Comparison of ENCODE assay signal across 15 cellular contexts in the genomic region with DNA sequence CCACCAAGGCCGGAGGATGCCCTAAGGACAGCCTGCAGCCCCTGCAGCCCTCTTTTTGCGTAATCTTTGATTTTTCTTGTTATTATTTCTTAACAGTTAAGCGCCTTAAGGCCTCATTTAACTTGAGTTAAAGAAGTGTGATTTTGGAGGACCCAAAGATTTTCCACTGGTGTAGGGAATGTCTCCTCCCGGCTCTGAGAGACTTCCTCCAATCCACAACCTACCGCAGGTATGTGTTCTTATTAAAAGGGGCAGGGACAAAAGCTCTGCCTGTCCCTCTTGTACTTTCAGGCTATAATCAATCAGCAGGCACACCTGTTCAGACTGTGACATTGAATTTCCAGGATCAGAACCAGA.
DNase-seq lines count a peak whose midpoint lies in the region; ATAC-seq and TF ChIP-seq lines count a peak whose summit lies in the region.
"Had no signal": no experiment of that assay in that cellular context is flagged by ENCODE, and none has a peak within 500 bp of the region (broad histone marks: within the 10 kb centered on the region; RNA-seq: fewer than 3 reads in every experiment).

No MANE protein-coding gene starts in this region.

- H4K20me1 ChIP-seq in GM23248 (ENCODE audit: insufficient read depth) = no peaks in the 10 kb centered on the region
- H4K20me1 ChIP-seq in OCI-LY7 (ENCODE audit: insufficient read depth, low read length) = no peaks in the 10 kb centered on the region

- DNase-seq in GM23248 = no peak
- DNase-seq in OCI-LY7 (ENCODE audit: low spot score) = no peak
- no peak for DNase-seq in esophagus muscularis mucosa (ENCODE audit: extremely low spot score)
- no peak for DNase-seq in NCI-H446 treated with DMSO at 0.1 percent for 48 hours (lab: John Stamatoyannopoulos, UW)
- no peak for DNase-seq in central memory CD4-positive, alpha-beta T cell
- DNase-seq in GM10266 (ENCODE audit: extremely low spot score) = no peak
- DNase-seq: SIG-M5 had no signal

- POLR2A ChIA-PET in OCI-LY7 (lab: Charles Lee) = no interaction called here

- peaks cover 43% of the 10 kb centered on the region for H3K4me1 ChIP-seq in GM23248 (ENCODE audit: insufficient read depth)
- peaks cover 5% of the 10 kb centered on the region for H3K4me1 ChIP-seq in OCI-LY7 (ENCODE audit: insufficient read depth, low read length, poor library complexity, severe bottlenecking)
- H3K4me1 ChIP-seq in esophagus muscularis mucosa = peaks cover 15 to 43% (median 38%) of the 10 kb centered on the region in 4 donors
- H3K4me1 ChIP-seq in skeletal muscle satellite cell (ENCODE audit: control insufficient read depth, insufficient read depth, low read length) = peaks cover 32% of the 10 kb centered on the region

- no TSS peak for BruUV-seq in OCI-LY7 (replicated peaks; lab: Mats Ljungman, UMichigan)

- no peak for ATAC-seq in GM21360 (IDR thresholded peaks at IDR 0.05; ENCODE audit: unreplicated experiment)
- ATAC-seq: CD8-positive, alpha-beta T cell had no signal

- WGBS in GM23248 (ENCODE audit: low coverage in 1 of 2, low lambda C conversion rate in 2 of 2, missing lambda C conversion rate in 2 of 2), 2 experiments = 25 to 29% methylated on average over 5 of the region's 5 CpGs
- WGBS in esophagus muscularis mucosa = 52% methylated on average over 5 of the region's 5 CpGs

- H3K9me2 ChIP-seq in GM23248 (ENCODE audit: insufficient read depth) (no peaks in the 10 kb centered on the region), OCI-LY7 (ENCODE audit: insufficient read depth, low read length) (no peaks in the 10 kb centered on the region)

- no peak overlapping the region for H2AFZ ChIP-seq in GM23248
- no peak overlapping the region for H2AFZ ChIP-seq in OCI-LY7 (ENCODE audit: low read length)

- no peak for TF ChIP-seq POLR2A in esophagus muscularis mucosa (IDR thresholded peaks at IDR 0.05; ENCODE audit: low read depth)

- TF ChIP-seq EP300 in esophagus muscularis mucosa (IDR thresholded peaks at IDR 0.05) = no peak

- H3K79me2 ChIP-seq in GM23248 (ENCODE audit: insufficient read depth) = peaks cover 20% of the 10 kb centered on the region; the same call in 1 of the 2 replicates
- H3K79me2 ChIP-seq in OCI-LY7 (ENCODE audit: insufficient read depth, low read depth, low read length) = no peaks in the 10 kb centered on the region

- no peak overlapping the region for H3K9ac ChIP-seq in GM23248
- peak overlapping the region; percentile 13 for H3K9ac ChIP-seq in skeletal muscle satellite cell (ENCODE audit: low read depth, low read length)

- TF ChIP-seq CTCF in OCI-LY7 (conservative IDR thresholded peaks at IDR 0.05; ENCODE audit: low read length) (peak; percentile 8; the same call in 1 of the 2 replicates), esophagus muscularis mucosa (IDR thresholded peaks at IDR 0.05) (no peak), GM10266 (IDR thresholded peaks at IDR 0.05; ENCODE audit: control insufficient read depth, insufficient read depth, low read depth, missing control alignments) (no peak)

- H3K36me3 ChIP-seq in GM23248 (ENCODE audit: low read depth) (no peaks in the 10 kb centered on the region), OCI-LY7 (ENCODE audit: insufficient read depth, low read length) (no peaks in the 10 kb centered on the region), esophagus muscularis mucosa (no peaks in the 10 kb centered on the region), skeletal muscle satellite cell (ENCODE audit: insufficient read depth, low read length) (no peaks in the 10 kb centered on the region)
- H3K36me3 ChIP-seq: brain microvascular endothelial cell, lower lobe of right lung, ovary, tibial artery had no signal

- in situ Hi-C loops in GM23248 (cut with MboI) = loop anchor here (5.0 kb wide), 1 partner anchor 289 kb away; no protein-coding TSS in a partner anchor

- H3K4me2 ChIP-seq in GM23248 (ENCODE audit: unreplicated experiment) (no peak overlapping the region), OCI-LY7 (ENCODE audit: low read length) (no peak overlapping the region), skeletal muscle satellite cell (ENCODE audit: low read length) (no peak overlapping the region)

- 0 out of 2 replicates have a peak overlapping the region, but pooled peaks have one; percentile 12 for H3K27ac ChIP-seq in GM23248
- no peak overlapping the region for H3K27ac ChIP-seq in OCI-LY7 (ENCODE audit: low read depth, low read length, poor library complexity, severe bottlenecking)
- peak overlapping the region in 3 of 4 donors; percentile 68 to 75 (median 75) for H3K27ac ChIP-seq in esophagus muscularis mucosa (replicated peaks in 1 of 4)
- H3K27ac ChIP-seq: brain microvascular endothelial cell, foreskin keratinocyte, lower lobe of right lung had no signal

- peaks cover 28% of the 10 kb centered on the region for H3F3A ChIP-seq in GM23248 (ENCODE audit: insufficient read depth)

- H3K9me3 ChIP-seq in GM23248 (ENCODE audit: low read depth) = no peaks in the 10 kb centered on the region
- no peaks in the 10 kb centered on the region for H3K9me3 ChIP-seq in OCI-LY7 (ENCODE audit: low read length)
- H3K9me3 ChIP-seq in esophagus muscularis mucosa = no peaks in the 10 kb centered on the region
- no peaks in the 10 kb centered on the region for H3K9me3 ChIP-seq in skeletal muscle satellite cell (replicated peaks; ENCODE audit: low read length)
- H3K9me3 ChIP-seq: lower lobe of right lung, ovary, tibial artery had no signal

- intact Hi-C loops in OCI-LY7 (cut with micrococcal nuclease; ENCODE audit: unreplicated experiment) (loop anchor here (1.0 to 5.0 kb wide), 4 partner anchors 100 to 293 kb away; no protein-coding TSS in a partner anchor), esophagus muscularis mucosa (cut with DNase I) (loop anchor here (2.0 to 5.0 kb wide), 2 partner anchors 159 to 294 kb away; no protein-coding TSS in a partner anchor)

- H3K27me3 ChIP-seq in GM23248 (replicated peaks; ENCODE audit: insufficient read depth) = no peaks in the 10 kb centered on the region
- H3K27me3 ChIP-seq in esophagus muscularis mucosa = no peaks in the 10 kb centered on the region
- H3K27me3 ChIP-seq in skeletal muscle satellite cell (ENCODE audit: control insufficient read depth, insufficient read depth, low read length) = no peaks in the 10 kb centered on the region
- H3K27me3 ChIP-seq: brain microvascular endothelial cell, foreskin keratinocyte, ovary, tibial artery had no signal

- H3K4me3 ChIP-seq in GM23248 = no peak overlapping the region
- H3K4me3 ChIP-seq in OCI-LY7 (ENCODE audit: low read depth, low read length, poor library complexity, severe bottlenecking) = no peak overlapping the region
- no peak overlapping the region for H3K4me3 ChIP-seq in esophagus muscularis mucosa
- H3K4me3 ChIP-seq in skeletal muscle satellite cell (ENCODE audit: low read length) = no peak overlapping the region
- H3K4me3 ChIP-seq: lower lobe of right lung, ovary, tibial artery had no signal

- CTCF ChIA-PET in OCI-LY7 (lab: Charles Lee; ENCODE audit: unreplicated experiment) = interaction anchor here (0.9 kb wide), 1 partner anchor 297 kb away, joined by 3 read pairs; no protein-coding TSS in a partner anchor
